18 cellular contexts compared by ENCODE assay signal in genomic region chr10:110915035-110915434, GRCh38.
"Had no signal": no experiment of that assay in that cellular context is flagged by ENCODE, and none has a peak within 500 bp of the region (broad histone marks: within the 10 kb centered on the region; RNA-seq: fewer than 3 reads in every experiment).

No MANE protein-coding gene starts in this region.

- H3K36me3 Mint-ChIP-seq: immature natural killer cell had no signal

- H3K27ac Mint-ChIP-seq: activated naive CD4-positive, alpha-beta T cell treated with anti-CD3 and anti-CD28 coated beads, Interleukin-2, amount 50 U/mL, for 72 hours; immature natural killer cell; memory B cell; nephron progenitor cell; T-helper 1 cell treated with Interleukin-12 subunit alpha and Interleukin-12 subunit beta and Interleukin-4 antibody, amounts not matched to agents 30 μg/mL and 1 μg/mL, for 36 hours had no signal

- H3K36me3 ChIP-seq: breast epithelium, thoracic aorta, vagina had no signal

- H3K4me3 Mint-ChIP-seq: immature natural killer cell; memory B cell; nephron progenitor cell; T-helper 1 cell treated with Interleukin-12 subunit alpha and Interleukin-12 subunit beta and Interleukin-4 antibody, amounts not matched to agents 30 μg/mL and 1 μg/mL, for 36 hours had no signal

- ATAC-seq: activated CD4-positive, CD25-positive, alpha-beta regulatory T cell treated with anti-CD3 and anti-CD28 coated beads, Interleukin-2, amount 50 U/mL, for 24 hours; activated naive CD4-positive, alpha-beta T cell treated with anti-CD3 and anti-CD28 coated beads, Interleukin-2, amount 50 U/mL, for 72 hours; left lobe of liver had no signal

- H3K4me1 ChIP-seq: breast epithelium had no signal

- H3K9me3 Mint-ChIP-seq: activated naive CD4-positive, alpha-beta T cell treated with anti-CD3 and anti-CD28 coated beads, Interleukin-2, amount 50 U/mL, for 72 hours; immature natural killer cell; memory B cell; nephron progenitor cell; T-helper 1 cell treated with Interleukin-12 subunit alpha and Interleukin-12 subunit beta and Interleukin-4 antibody, amounts not matched to agents 30 μg/mL and 1 μg/mL, for 36 hours had no signal

- H3K9me3 ChIP-seq: breast epithelium, esophagus muscularis mucosa, stomach, thoracic aorta, vagina had no signal

- H3K27me3 Mint-ChIP-seq: memory B cell had no signal

- DNase-seq: activated T-cell treated with anti-CD3 and anti-CD28 coated beads, Interleukin-2, amount 50 U/mL, for 1 hour; anterior cingulate cortex; glutamatergic neuron; immature natural killer cell; nephron progenitor cell; stimulated activated CD4-positive, alpha-beta T cell treated with anti-CD3 and anti-CD28 coated beads, Interleukin-4, amount 100 ng/mL, for 1 hour; stimulated activated CD8-positive, alpha-beta memory T cell treated with anti-CD3 and anti-CD28 coated beads, Interleukin-4, amount 100 ng/mL, for 48 hours; stomach had no signal

- H3K4me3 ChIP-seq: breast epithelium, esophagus muscularis mucosa, stomach, thoracic aorta, vagina had no signal

- H3K27ac ChIP-seq: breast epithelium, esophagus muscularis mucosa, stomach, thoracic aorta, vagina had no signal

- FAIRE-seq: TTC549 had no signal

- H3K27me3 ChIP-seq: breast epithelium, esophagus muscularis mucosa, stomach, vagina had no signal
